In genomic region chr7:131123991-131124629, GRCh38 we compare ENCODE assay signal across 10 cellular contexts.
DNase-seq lines count a peak whose midpoint lies in the region; ATAC-seq lines count a peak whose summit lies in the region.
"Had no signal": no experiment of that assay in that cellular context is flagged by ENCODE, and none has a peak within 500 bp of the region (broad histone marks: within the 10 kb centered on the region; RNA-seq: fewer than 3 reads in every experiment).

No MANE protein-coding gene starts in this region.

- intact Hi-C loops in sciatic nerve (cut with DNase I): no loop called here

- peaks cover 3 to 9% of the 10 kb centered on the region in 2 donors for H3K27me3 Mint-ChIP-seq in natural killer cell treated with Interleukin-12 subunit alpha and Interleukin-12 subunit beta and Interleukin-15 and Interleukin-18, amount 100 ng/mL, for 72 hours

- H3K9me3 Mint-ChIP-seq in natural killer cell treated with Interleukin-12 subunit alpha and Interleukin-12 subunit beta and Interleukin-15 and Interleukin-18, amount 100 ng/mL, for 72 hours: no peaks in the 10 kb centered on the region

- ATAC-seq in GM19025 (IDR thresholded peaks at IDR 0.05; ENCODE audit: low read depth, unreplicated experiment) (peak; percentile 91), HG02610 (IDR thresholded peaks at IDR 0.05; ENCODE audit: unreplicated experiment) (peak; percentile 85), HG03521 (IDR thresholded peaks at IDR 0.05; ENCODE audit: unreplicated experiment) (peak; percentile 92), sciatic nerve (no peak)
- peak; percentile 13 to 36 for ATAC-seq in natural killer cell treated with Interleukin-12 subunit alpha and Interleukin-12 subunit beta and Interleukin-15 and Interleukin-18, amount 100 ng/mL, for 72 hours

- no peaks in the 10 kb centered on the region for H3K4me1 Mint-ChIP-seq in natural killer cell treated with Interleukin-12 subunit alpha and Interleukin-12 subunit beta and Interleukin-15 and Interleukin-18, amount 100 ng/mL, for 72 hours (ENCODE audit: low read depth in 2 of 2)

- DNase-seq in natural killer cell treated with Interleukin-12 subunit alpha and Interleukin-12 subunit beta and Interleukin-15 and Interleukin-18, amount 100 ng/mL, for 72 hours (ENCODE audit: low spot score): no peak
- DNase-seq in ureter (ENCODE audit: low spot score): no peak
- no peak for DNase-seq in NCI-H2171 treated with DMSO at 0.1 percent for 48 hours (lab: John Stamatoyannopoulos, UW)
- DNase-seq in retina: no peak
- no peak for DNase-seq in sciatic nerve (ENCODE audit: low spot score)
- DNase-seq: activated CD8-positive, alpha-beta memory T cell treated with anti-CD3 and anti-CD28 coated beads, Interleukin-2, amount 50 U/mL, for 48 hours; Right ventricle myocardium superior had no signal

- H3K36me3 Mint-ChIP-seq in natural killer cell treated with Interleukin-12 subunit alpha and Interleukin-12 subunit beta and Interleukin-15 and Interleukin-18, amount 100 ng/mL, for 72 hours: no peaks in the 10 kb centered on the region

- no peak overlapping the region for H3K27ac Mint-ChIP-seq in natural killer cell treated with Interleukin-12 subunit alpha and Interleukin-12 subunit beta and Interleukin-15 and Interleukin-18, amount 100 ng/mL, for 72 hours

- H3K4me3 Mint-ChIP-seq in natural killer cell treated with Interleukin-12 subunit alpha and Interleukin-12 subunit beta and Interleukin-15 and Interleukin-18, amount 100 ng/mL, for 72 hours: no peak overlapping the region
